Comparison of ENCODE assay signal across 35 cellular contexts in genomic region chr13:45305079-45305478, GRCh38.
"Had no signal": no experiment of that assay in that cellular context is flagged by ENCODE, and none has a peak within 500 bp of the region (broad histone marks: within the 10 kb centered on the region; RNA-seq: fewer than 3 reads in every experiment).

No MANE protein-coding gene starts in this region.

- H3K4me3 Mint-ChIP-seq: activated B cell treated with CpG ODN at 0.5 μM for 24 hours; activated CD4-positive, alpha-beta memory T cell treated with anti-CD3 and anti-CD28 coated beads for 36 hours; activated CD4-positive, alpha-beta T cell treated with anti-CD3 and anti-CD28 coated beads, Interleukin-2, amount 10 ng/mL, durations not matched to agents 24 days and 14 days; activated CD8-positive, alpha-beta T cell treated with anti-CD3 and anti-CD28 coated beads for 36 hours; activated naive CD4-positive, alpha-beta T cell treated with anti-CD3 and anti-CD28 coated beads, Interleukin-2, amount 10 ng/mL, durations not matched to agents 7 days and 5 days; activated naive CD4-positive, alpha-beta T cell treated with anti-CD3 and anti-CD28 coated beads, Interleukin-2, amount 50 U/mL, for 24 hours; activated naive CD8-positive, alpha-beta T cell; activated naive CD8-positive, alpha-beta T cell treated with anti-CD3 and anti-CD28 coated beads, Interleukin-2, amount 10 ng/mL, durations not matched to agents 7 days and 5 days; activated naive CD8-positive, alpha-beta T cell treated with anti-CD3 and anti-CD28 coated beads, Interleukin-2, amount 50 U/mL, for 24 hours; activated T-cell treated with anti-CD3 and anti-CD28 coated beads, Interleukin-2, amount 50 U/mL, for 24 hours; brain; central memory CD8-positive, alpha-beta T cell; T-helper 1 cell treated with Interleukin-12 subunit alpha and Interleukin-12 subunit beta and Interleukin-4 antibody, amounts not matched to agents 30 μg/mL and 1 μg/mL, for 36 hours; T-helper 2 cell treated with Interferon-gamma antibody and Interleukin-4, amounts not matched to agents 5 μg/mL and 100 μg/mL, for 36 hours had no signal

- H3K27me3 Mint-ChIP-seq: activated naive CD4-positive, alpha-beta T cell treated with anti-CD3 and anti-CD28 coated beads, Interleukin-2, amount 50 U/mL, for 24 hours; brain had no signal

- H3K9me3 Mint-ChIP-seq: activated B cell treated with CpG ODN at 0.5 μM for 24 hours; activated CD4-positive, alpha-beta memory T cell treated with anti-CD3 and anti-CD28 coated beads for 36 hours; activated CD4-positive, alpha-beta T cell treated with anti-CD3 and anti-CD28 coated beads, Interleukin-2, amount 10 ng/mL, durations not matched to agents 24 days and 14 days; activated CD8-positive, alpha-beta T cell treated with anti-CD3 and anti-CD28 coated beads for 36 hours; activated naive CD4-positive, alpha-beta T cell treated with anti-CD3 and anti-CD28 coated beads, Interleukin-2, amount 10 ng/mL, durations not matched to agents 7 days and 5 days; activated naive CD4-positive, alpha-beta T cell treated with anti-CD3 and anti-CD28 coated beads, Interleukin-2, amount 50 U/mL, for 24 hours; activated naive CD8-positive, alpha-beta T cell treated with anti-CD3 and anti-CD28 coated beads, Interleukin-2, amount 10 ng/mL, durations not matched to agents 7 days and 5 days; activated naive CD8-positive, alpha-beta T cell treated with anti-CD3 and anti-CD28 coated beads, Interleukin-2, amount 50 U/mL, for 24 hours; activated T-cell treated with anti-CD3 and anti-CD28 coated beads, Interleukin-2, amount 50 U/mL, for 24 hours; activated T-helper 2 cell treated with anti-CD3 and anti-CD28 coated beads, Interferon-gamma antibody, Interleukin-2, Interleukin-4, amounts not matched to agents 10 μg/mL and 5 μg/mL and 100 μg/mL, durations not matched to agents 14 hours and 24 hours and 36 hours; central memory CD8-positive, alpha-beta T cell; T-helper 1 cell treated with Interleukin-12 subunit alpha and Interleukin-12 subunit beta and Interleukin-4 antibody, amounts not matched to agents 30 μg/mL and 1 μg/mL, for 36 hours; T-helper 2 cell treated with Interferon-gamma antibody and Interleukin-4, amounts not matched to agents 5 μg/mL and 100 μg/mL, for 36 hours had no signal

- H3K4me3 ChIP-seq: ascending aorta, cardiac muscle cell had no signal

- H3K36me3 Mint-ChIP-seq: activated CD4-positive, alpha-beta memory T cell treated with anti-CD3 and anti-CD28 coated beads for 36 hours; activated naive CD4-positive, alpha-beta T cell treated with anti-CD3 and anti-CD28 coated beads, Interleukin-2, amount 10 ng/mL, durations not matched to agents 7 days and 5 days; activated naive CD4-positive, alpha-beta T cell treated with anti-CD3 and anti-CD28 coated beads, Interleukin-2, amount 50 U/mL, for 24 hours; activated naive CD8-positive, alpha-beta T cell; activated naive CD8-positive, alpha-beta T cell treated with anti-CD3 and anti-CD28 coated beads, Interleukin-2, amount 10 ng/mL, durations not matched to agents 7 days and 5 days; brain had no signal

- H3K36me3 ChIP-seq: ascending aorta, cardiac muscle cell, WERI-Rb-1 had no signal

- H3K9me3 ChIP-seq: ascending aorta had no signal

- ATAC-seq: activated CD8-positive, alpha-beta T cell treated with anti-CD3 and anti-CD28 coated beads for 36 hours; activated naive CD8-positive, alpha-beta T cell treated with anti-CD3 and anti-CD28 coated beads, Interleukin-2, amount 50 U/mL, for 24 hours had no signal

- DNase-seq: activated B cell treated with CpG ODN at 0.5 μM for 24 hours; activated CD4-positive, alpha-beta memory T cell treated with anti-CD3 and anti-CD28 coated beads for 36 hours; activated CD4-positive, alpha-beta T cell treated with anti-CD3 and anti-CD28 coated beads for 4 hours; activated CD4-positive, alpha-beta T cell treated with anti-CD3 and anti-CD28 coated beads, Interleukin-2, amount 10 ng/mL, durations not matched to agents 24 days and 14 days; activated CD4-positive, alpha-beta T cell treated with anti-CD3 and anti-CD28 coated beads, Interleukin-2, amount 50 U/mL, for 1 hour; activated CD4-positive, alpha-beta T cell treated with anti-CD3 and anti-CD28 coated beads, Interleukin-2, amount 50 U/mL, for 4 hours; activated CD4-positive, CD25-positive, alpha-beta regulatory T cell treated with anti-CD3 and anti-CD28 coated beads, Interleukin-2, amount 50 U/mL, for 72 hours; activated CD8-positive, alpha-beta memory T cell treated with anti-CD3 and anti-CD28 coated beads, Interleukin-2, amount 50 U/mL, for 48 hours; activated CD8-positive, alpha-beta T cell treated with anti-CD3 and anti-CD28 coated beads for 36 hours; activated effector memory CD4-positive, alpha-beta T cell treated with Interleukin-2 at 50 U/mL for 16 hours; activated gamma-delta T cell; activated naive CD4-positive, alpha-beta T cell treated with anti-CD3 and anti-CD28 coated beads, Interleukin-2, amount 10 ng/mL, durations not matched to agents 7 days and 5 days; activated naive CD4-positive, alpha-beta T cell treated with Interleukin-2 at 50 U/mL for 16 hours; activated naive CD8-positive, alpha-beta T cell treated with anti-CD3 and anti-CD28 coated beads, Interleukin-2, amount 10 ng/mL, durations not matched to agents 7 days and 5 days; activated naive CD8-positive, alpha-beta T cell treated with anti-CD3 and anti-CD28 coated beads, Interleukin-2, amount 50 U/mL, for 24 hours; activated T-cell treated with anti-CD3 and anti-CD28 coated beads, Interleukin-2, amount 50 U/mL, for 24 hours; activated T-cell treated with anti-CD3 and anti-CD28 coated beads, Interleukin-2, amount 50 U/mL, for 48 hours; amygdala; anterior cingulate cortex; caudate nucleus; cerebellar nuclear complex; SW 1271; T-helper 1 cell; T-helper 2 cell; T-helper 9 cell; WERI-Rb-1 had no signal

- H3K27ac Mint-ChIP-seq: activated B cell treated with CpG ODN at 0.5 μM for 24 hours; activated CD4-positive, alpha-beta memory T cell treated with anti-CD3 and anti-CD28 coated beads for 36 hours; activated CD4-positive, alpha-beta T cell treated with anti-CD3 and anti-CD28 coated beads, Interleukin-2, amount 10 ng/mL, durations not matched to agents 24 days and 14 days; activated CD8-positive, alpha-beta T cell treated with anti-CD3 and anti-CD28 coated beads for 36 hours; activated naive CD4-positive, alpha-beta T cell treated with anti-CD3 and anti-CD28 coated beads, Interleukin-2, amount 10 ng/mL, durations not matched to agents 7 days and 5 days; activated naive CD8-positive, alpha-beta T cell; activated naive CD8-positive, alpha-beta T cell treated with anti-CD3 and anti-CD28 coated beads, Interleukin-2, amount 10 ng/mL, durations not matched to agents 7 days and 5 days; activated naive CD8-positive, alpha-beta T cell treated with anti-CD3 and anti-CD28 coated beads, Interleukin-2, amount 50 U/mL, for 24 hours; activated T-cell treated with anti-CD3 and anti-CD28 coated beads, Interleukin-2, amount 50 U/mL, for 24 hours; activated T-helper 2 cell treated with anti-CD3 and anti-CD28 coated beads, Interferon-gamma antibody, Interleukin-2, Interleukin-4, amounts not matched to agents 10 μg/mL and 5 μg/mL and 100 μg/mL, durations not matched to agents 14 hours and 24 hours and 36 hours; T-helper 1 cell treated with Interleukin-12 subunit alpha and Interleukin-12 subunit beta and Interleukin-4 antibody, amounts not matched to agents 30 μg/mL and 1 μg/mL, for 36 hours; T-helper 2 cell treated with Interferon-gamma antibody and Interleukin-4, amounts not matched to agents 5 μg/mL and 100 μg/mL, for 36 hours had no signal

- H3K27me3 ChIP-seq: ascending aorta, cardiac muscle cell had no signal

- H3K27ac ChIP-seq: ascending aorta, cardiac muscle cell, WERI-Rb-1 had no signal
